ENCODE assay signal across 32 cellular contexts in the genomic region with DNA sequence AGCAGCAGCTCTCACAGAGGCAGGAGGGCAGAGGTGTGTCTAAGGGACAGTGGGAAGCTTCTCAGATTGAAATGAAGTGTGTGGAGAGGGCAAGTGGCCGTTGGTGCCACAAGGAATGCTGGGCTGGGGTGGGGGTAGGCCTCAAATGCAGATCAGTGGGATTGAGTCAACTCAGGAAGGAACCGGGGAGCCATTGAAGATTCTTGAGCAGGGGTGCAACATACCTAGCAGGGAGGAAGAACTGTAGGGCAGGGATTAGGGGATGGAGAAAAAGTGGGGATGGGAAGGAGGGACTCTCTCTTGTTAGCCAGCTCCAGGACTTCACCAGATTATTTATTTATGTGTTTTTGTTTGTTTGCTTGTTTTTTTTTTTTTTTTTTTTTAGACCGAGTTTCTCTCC. TPM values are rescaled to one million over a fixed set of nuclear protein-coding genes. Genes with fewer than 3 reads are reported as not detected.
DNase-seq lines count a peak whose midpoint lies in the region; ATAC-seq, FAIRE-seq and TF ChIP-seq lines count a peak whose summit lies in the region.
"Had no signal": no experiment of that assay in that cellular context is flagged by ENCODE, and none has a peak within 500 bp of the region (broad histone marks: within the 10 kb centered on the region; RNA-seq: fewer than 3 reads in every experiment).

No MANE protein-coding gene starts in this region.

- BruUV-seq in HepG2 (replicated peaks; lab: Mats Ljungman, UMichigan): no TSS peak

- H3K4me3 Mint-ChIP-seq in T-helper 17 cell: no peak overlapping the region
- no peak overlapping the region for H3K4me3 Mint-ChIP-seq in endodermal cell
- H3K4me3 Mint-ChIP-seq: GM23338, natural killer cell had no signal

- H4K20me1 ChIP-seq in HepG2 (ENCODE audit: insufficient read depth, low read length) (no peaks in the 10 kb centered on the region), smooth muscle cell (ENCODE audit: low read depth) (peaks cover 16% of the 10 kb centered on the region)

- WGBS in liver: 62% methylated on average over 3 of the region's 3 CpGs
- 37% methylated on average over 3 of the region's 3 CpGs for whole genome bisulfite sequencing in HepG2 (ENCODE audit: low lambda C conversion rate)
- 73 to 81% methylated on average over 2 to 3 of the region's 3 CpGs for WGBS in endodermal cell (ENCODE audit: insufficient coverage in 1 of 2, insufficient read length in 1 of 2), 2 experiments
- WGBS in smooth muscle cell (ENCODE audit: low lambda C conversion rate): 85% methylated on average over 3 of the region's 3 CpGs

- in situ Hi-C loops in HepG2 (cut with HindIII; ENCODE audit: extremely low pct_ligation_motif_present, low pct_unique_long_range_greater_than_20kb): loop anchor here (5.0 to 25.0 kb wide), 3 partner anchors 33 to 282 kb away; a partner anchor contains a TSS

- no peak for FAIRE-seq in HepG2 (lab: Jason Lieb, UNC)
- FAIRE-seq: keratinocyte had no signal

- intact Hi-C loops in HepG2 (cut with micrococcal nuclease; ENCODE audit: unreplicated experiment): no loop called here

- H3K9me3 Mint-ChIP-seq in endodermal cell: peaks cover 12% of the 10 kb centered on the region
- H3K9me3 Mint-ChIP-seq: natural killer cell had no signal

- no peak for TF ChIP-seq POLR2A in HepG2 (IDR thresholded peaks at IDR 0.05; ENCODE audit: insufficient read depth in 1 of 2, low read depth in 2 of 2, low read length in 2 of 2)

- no peak for TF ChIP-seq EP300 in HepG2 (IDR thresholded peaks at IDR 0.05; ENCODE audit: low read depth in 2 of 2, low read length in 2 of 2)
- no peak for TF ChIP-seq EP300 in HepG2 (CRISPR knock-in tag; IDR thresholded peaks at IDR 0.05; ENCODE audit: borderline replicate concordance)

- H3K79me2 ChIP-seq in HepG2 (ENCODE audit: insufficient read depth, low read length) (no peaks in the 10 kb centered on the region), smooth muscle cell (ENCODE audit: low read depth) (no peaks in the 10 kb centered on the region)

- H3K4me1 ChIP-seq in liver (ENCODE audit: control insufficient read depth in 4 of 4, insufficient read depth in 4 of 4, low read length in 3 of 4) (peaks cover 3 to 60% (median 51%) of the 10 kb centered on the region in 4 donors), HepG2 (ENCODE audit: insufficient read depth, low read length) (peaks cover 66% of the 10 kb centered on the region), endodermal cell (ENCODE audit: control insufficient read depth, insufficient read depth, low read length) (peaks cover 14% of the 10 kb centered on the region), smooth muscle cell (ENCODE audit: low read depth) (peaks cover 20% of the 10 kb centered on the region)

- H3K27me3 Mint-ChIP-seq in T-helper 17 cell (peaks cover 5% of the 10 kb centered on the region), endodermal cell (ENCODE audit: insufficient read depth) (peaks cover 36% of the 10 kb centered on the region)

- POLR2A ChIA-PET in HepG2 (lab: Yijun Ruan, JAX): interaction anchor here (10.2 kb wide), 1 partner anchor 30 kb away, joined by 164 read pairs; a partner anchor contains a TSS

- CTCF ChIA-PET in HepG2 (lab: Yijun Ruan, JAX; ENCODE audit: low intra/inter-chr PET ratio, low total read pairs): no interaction called here

- no peaks in the 10 kb centered on the region for H3K36me3 ChIP-seq in liver (ENCODE audit: control insufficient read depth in 4 of 4, insufficient read depth in 3 of 4, low read depth in 1 of 4, low read length in 3 of 4)
- no peaks in the 10 kb centered on the region for H3K36me3 ChIP-seq in HepG2 (replicated peaks in 1 of 2; ENCODE audit: control insufficient read depth in 1 of 2, insufficient read depth in 2 of 2, low read length in 2 of 2)
- no peaks in the 10 kb centered on the region for H3K36me3 ChIP-seq in endodermal cell (ENCODE audit: control insufficient read depth, insufficient read depth, low read length)
- no peaks in the 10 kb centered on the region for H3K36me3 ChIP-seq in smooth muscle cell (ENCODE audit: low read depth)
- H3K36me3 ChIP-seq: BE2C, colonic mucosa, SJCRH30, upper lobe of right lung had no signal

- H3K9me3 ChIP-seq in liver (ENCODE audit: control insufficient read depth in 4 of 4, low read length in 3 of 4) (no peaks in the 10 kb centered on the region), HepG2 (ENCODE audit: low read length) (no peaks in the 10 kb centered on the region; the same call in 1 of the 2 replicates), T-helper 17 cell (ENCODE audit: control insufficient read depth, low read length, poor library complexity, severe bottlenecking) (no peaks in the 10 kb centered on the region), endodermal cell (ENCODE audit: control insufficient read depth, low read length) (peaks cover 3% of the 10 kb centered on the region), smooth muscle cell (replicated peaks; ENCODE audit: low read depth) (no peaks in the 10 kb centered on the region)
- H3K9me3 ChIP-seq: BE2C, colonic mucosa, upper lobe of right lung had no signal

- H3K4me1 Mint-ChIP-seq in T-helper 17 cell: peaks cover 33% of the 10 kb centered on the region
- H3K4me1 Mint-ChIP-seq in endodermal cell: peaks cover 37% of the 10 kb centered on the region

- H3K36me3 Mint-ChIP-seq in T-helper 17 cell (ENCODE audit: low read depth) (no peaks in the 10 kb centered on the region), endodermal cell (ENCODE audit: low read depth) (no peaks in the 10 kb centered on the region)
- H3K36me3 Mint-ChIP-seq: natural killer cell had no signal

- H3K27me3 ChIP-seq in liver (ENCODE audit: control insufficient read depth in 4 of 4, insufficient read depth in 4 of 4, low read length in 3 of 4): no peaks in the 10 kb centered on the region
- peaks cover 0 to 4% of the 10 kb centered on the region in 2 experiments; a peak in 1 of 5 replicates for H3K27me3 ChIP-seq in HepG2 (ENCODE audit: control insufficient read depth in 1 of 2, insufficient read depth in 2 of 2, low read length in 2 of 2)
- H3K27me3 ChIP-seq in endodermal cell (ENCODE audit: control insufficient read depth, insufficient read depth, low read length, poor library complexity, severe bottlenecking): peaks cover 15% of the 10 kb centered on the region
- no peaks in the 10 kb centered on the region for H3K27me3 ChIP-seq in smooth muscle cell (ENCODE audit: low read depth)
- H3K27me3 ChIP-seq: SJCRH30, upper lobe of right lung had no signal

- no peak for TF ChIP-seq RAD21 in liver (IDR thresholded peaks at IDR 0.05)
- TF ChIP-seq RAD21 in HepG2 (CRISPR knock-in tag; IDR thresholded peaks at IDR 0.05): no peak

- H3K9ac ChIP-seq in liver (ENCODE audit: low read depth in 1 of 2, low read length in 2 of 2) (no peak overlapping the region), HepG2 (ENCODE audit: insufficient read depth, low read depth, low read length) (no peak overlapping the region), endodermal cell (ENCODE audit: extremely low read depth, low read length, poor library complexity, severe bottlenecking) (no peak overlapping the region), smooth muscle cell (ENCODE audit: low read depth) (no peak overlapping the region)
- H3K9ac ChIP-seq: parathyroid adenoma had no signal

- TF ChIP-seq CTCF in liver (IDR thresholded peaks at IDR 0.05; ENCODE audit: low read depth, low read length, missing input control) (no peak), HepG2 (CRISPR knock-in tag; IDR thresholded peaks at IDR 0.05) (no peak), endodermal cell (conservative IDR thresholded peaks at IDR 0.05) (no peak), smooth muscle cell (IDR thresholded peaks at IDR 0.05; ENCODE audit: borderline replicate concordance, insufficient read depth, poor library complexity, severe bottlenecking) (no peak)

- H3K4me2 ChIP-seq in HepG2 (ENCODE audit: low read depth, low read length): no peak overlapping the region
- no peak overlapping the region for H3K4me2 ChIP-seq in smooth muscle cell

- no peak for DNase-seq in HepG2 (ENCODE audit: low spot score)
- DNase-seq in T-helper 17 cell: no peak
- DNase-seq in endodermal cell: no peak
- DNase-seq in smooth muscle cell (lab: John Stamatoyannopoulos, UW; ENCODE audit: unreplicated experiment): no peak
- DNase-seq in Kasumi-1 (lab: John Stamatoyannopoulos, UW): no peak
- DNase-seq: ACHN; activated CD4-positive, alpha-beta T cell treated with anti-CD3 and anti-CD28 coated beads for 1 hour; activated gamma-delta T cell; activated T-cell treated with anti-CD3 and anti-CD28 coated beads for 4 hours; anterior cingulate cortex; BE2C; colonic mucosa; effector memory CD4-positive, alpha-beta T cell; foreskin fibroblast; head of caudate nucleus; KBM-7; left ventricle myocardium superior; natural killer cell; NCI-H1417 treated with DMSO at 0.1 percent for 48 hours; NCI-H2081; NCI-H748 treated with DMSO at 0.1 percent for 48 hours; right cardiac atrium; SJCRH30; stimulated activated CD4-positive, alpha-beta T cell treated with anti-CD3 and anti-CD28 coated beads, Interleukin-2, amount 100 ng/mL, for 48 hours; upper lobe of right lung had no signal

- H3K27ac ChIP-seq in liver (ENCODE audit: low read depth in 1 of 2, low read length in 2 of 2) (peak overlapping the region; percentile 88 to 91), HepG2 (ENCODE audit: extremely low read length, insufficient read depth, low read length) (no peak overlapping the region), endodermal cell (ENCODE audit: low read depth, low read length) (no peak overlapping the region), smooth muscle cell (ENCODE audit: low read depth) (no peak overlapping the region)
- H3K27ac ChIP-seq: colonic mucosa, parathyroid adenoma, SJCRH30, upper lobe of right lung had no signal

- H2AFZ ChIP-seq in HepG2 (ENCODE audit: low read length) (no peak overlapping the region), smooth muscle cell (ENCODE audit: low read depth) (no peak overlapping the region)
- H2AFZ ChIP-seq: GM23338, parathyroid adenoma had no signal

- H3K4me3 ChIP-seq in liver (ENCODE audit: low read depth in 1 of 3, low read length in 3 of 3) (no peak overlapping the region), HepG2 (replicated peaks in 1 of 3; ENCODE audit: insufficient read depth in 1 of 3, low read depth in 2 of 3, low read length in 3 of 3) (no peak overlapping the region), endodermal cell (ENCODE audit: low read length) (no peak overlapping the region), smooth muscle cell (no peak overlapping the region)
- H3K4me3 ChIP-seq: colonic mucosa, GM23338, SJCRH30, upper lobe of right lung had no signal

- H3K27ac Mint-ChIP-seq in T-helper 17 cell (peak overlapping the region; percentile 78), endodermal cell (peak overlapping the region; percentile 64)
- H3K27ac Mint-ChIP-seq: GM23338, natural killer cell had no signal

- H3F3A ChIP-seq in smooth muscle cell (ENCODE audit: low read depth): no peaks in the 10 kb centered on the region

- ATAC-seq in HepG2 (no peak), T-helper 17 cell (no peak), GM19463 (IDR thresholded peaks at IDR 0.05; ENCODE audit: unreplicated experiment) (no peak), HG02981 (IDR thresholded peaks at IDR 0.05; ENCODE audit: unreplicated experiment) (no peak)
- ATAC-seq: esophagus mucosa, GM23338, left ventricle myocardium superior, natural killer cell, right cardiac atrium, upper lobe of right lung had no signal

RNA-seq across cellular contexts. Expression of a gene that starts 2.9 kb away (rescaled TPM):
- total RNA-seq in liver (100 to 1,000 TPM in 1 of 2 donors, 1 to 10 TPM in 1; 6.5 to 110 TPM), HepG2 (2016; rRNA removed; fragmentation: Illumina TruSeq; extraction: Trizol) (4.1 and 5.3 TPM in 2 replicates), T-helper 17 cell (10 to 100 TPM; 37.2 to 62.6 TPM), endodermal cell (10 to 100 TPM; 13.9 to 19.1 TPM), smooth muscle cell (7.9 and 15.1 TPM in 2 replicates)
- polyA plus RNA-seq in liver (10 to 100 TPM; 27.6 to 71.6 TPM), HepG2 (2011; rRNA removed) (5.1 and 9.1 TPM in 2 replicates), smooth muscle cell (8.0 and 8.2 TPM in 2 replicates)
- 0.71 and 0.88 TPM in 2 replicates for total RNA-seq in HepG2 (2016; cell fraction: cytosol; rRNA removed; fragmentation: Illumina TruSeq; extraction: Trizol; ENCODE audit: low read depth)
- total RNA-seq in HepG2 (2016; cell fraction: insoluble cytoplasmic fraction; rRNA removed; fragmentation: Illumina TruSeq; extraction: Trizol): 5.1 TPM in 2 replicates
- total RNA-seq in HepG2 (2016; cell fraction: membrane; rRNA removed; fragmentation: Illumina TruSeq; extraction: Trizol): 2.0 and 2.8 TPM in 2 replicates
- total RNA-seq in HepG2 (2016; cell fraction: nucleus; rRNA removed; fragmentation: Illumina TruSeq; extraction: Trizol): 3.5 and 5.0 TPM in 2 replicates
- polyA plus RNA-seq in HepG2 (2011; cell fraction: cytosol; rRNA removed): 6.9 and 7.2 TPM in 2 replicates
- polyA plus RNA-seq in HepG2 (2011; cell fraction: nucleus; rRNA removed): 13.4 and 15.2 TPM in 2 replicates
- polyA plus RNA-seq in HepG2 (2012): 4.1 and 4.7 TPM in 2 replicates
- 1.8 and 2.4 TPM in 2 replicates for polyA plus RNA-seq in HepG2 (2016; cell fraction: cytosol; fragmentation: Illumina TruSeq; extraction: Trizol; ENCODE audit: low read depth)
- polyA plus RNA-seq in HepG2 (2016; cell fraction: insoluble cytoplasmic fraction; fragmentation: Illumina TruSeq; extraction: Trizol; ENCODE audit: low read depth): 5.3 and 5.4 TPM in 2 replicates
- 1.9 and 2.3 TPM in 2 replicates for polyA plus RNA-seq in HepG2 (2016; cell fraction: membrane; fragmentation: Illumina TruSeq; extraction: Trizol; ENCODE audit: low read depth)
- polyA plus RNA-seq in HepG2 (2016; cell fraction: nucleus; fragmentation: Illumina TruSeq; extraction: Trizol; ENCODE audit: insufficient read depth, low read depth): 5.5 and 6.3 TPM in 2 replicates
- polyA minus RNA-seq in HepG2 (2011; rRNA and poly(A)+ RNA removed; ENCODE audit: low replicate concordance): 13.5 and 19.9 TPM in 2 replicates
- polyA minus RNA-seq in HepG2 (2011; cell fraction: cytosol; rRNA and poly(A)+ RNA removed): 4.4 and 5.6 TPM in 2 replicates
- 11.5 and 19.1 TPM in 2 replicates for polyA minus RNA-seq in HepG2 (2011; cell fraction: nucleus; rRNA and poly(A)+ RNA removed)
- polyA plus RNA-seq in endodermal cell (2013, experiment 1 of 2): 7.4 TPM
- polyA plus RNA-seq in endodermal cell (2013, experiment 2 of 2): 7.7 TPM

RNA-seq across cellular contexts. Expression of a gene that starts 6.7 kb away (rescaled TPM):
- total RNA-seq in liver: 1 to 10 TPM; 7.2 to 7.3 TPM
- polyA plus RNA-seq in liver: 1 to 10 TPM in 1 of 2 donors, under 1 TPM in 1; 0.71 to 4.4 TPM
- 2.4 and 5.3 TPM in 2 replicates for total RNA-seq in HepG2 (2016; rRNA removed; fragmentation: Illumina TruSeq; extraction: Trizol)
- total RNA-seq in HepG2 (2016; cell fraction: cytosol; rRNA removed; fragmentation: Illumina TruSeq; extraction: Trizol; ENCODE audit: low read depth): 1.6 and 1.9 TPM in 2 replicates
- 2.5 and 5.7 TPM in 2 replicates for total RNA-seq in HepG2 (2016; cell fraction: insoluble cytoplasmic fraction; rRNA removed; fragmentation: Illumina TruSeq; extraction: Trizol)
- total RNA-seq in HepG2 (2016; cell fraction: membrane; rRNA removed; fragmentation: Illumina TruSeq; extraction: Trizol): 2.5 and 3.5 TPM in 2 replicates
- 7.1 and 8.8 TPM in 2 replicates for total RNA-seq in HepG2 (2016; cell fraction: nucleus; rRNA removed; fragmentation: Illumina TruSeq; extraction: Trizol)
- polyA plus RNA-seq in HepG2 (2011; rRNA removed): 6.1 and 9.2 TPM in 2 replicates
- polyA plus RNA-seq in HepG2 (2011; cell fraction: cytosol; rRNA removed): 3.8 and 4.9 TPM in 2 replicates
- polyA plus RNA-seq in HepG2 (2011; cell fraction: nucleus; rRNA removed): 55.4 and 60.1 TPM in 2 replicates
- polyA plus RNA-seq in HepG2 (2012): 5.4 and 7.0 TPM in 2 replicates
- polyA plus RNA-seq in HepG2 (2016; cell fraction: cytosol; fragmentation: Illumina TruSeq; extraction: Trizol; ENCODE audit: low read depth): 1.1 and 1.2 TPM in 2 replicates
- polyA plus RNA-seq in HepG2 (2016; cell fraction: insoluble cytoplasmic fraction; fragmentation: Illumina TruSeq; extraction: Trizol; ENCODE audit: low read depth): 1.6 and 1.8 TPM in 2 replicates
- 1.9 and 2.2 TPM in 2 replicates for polyA plus RNA-seq in HepG2 (2016; cell fraction: membrane; fragmentation: Illumina TruSeq; extraction: Trizol; ENCODE audit: low read depth)
- polyA plus RNA-seq in HepG2 (2016; cell fraction: nucleus; fragmentation: Illumina TruSeq; extraction: Trizol; ENCODE audit: insufficient read depth, low read depth): 17.7 and 18.4 TPM in 2 replicates
- polyA minus RNA-seq in HepG2 (2011; rRNA and poly(A)+ RNA removed; ENCODE audit: low replicate concordance): 10.6 and 16.6 TPM in 2 replicates
- 2.3 and 4.5 TPM in 2 replicates for polyA minus RNA-seq in HepG2 (2011; cell fraction: cytosol; rRNA and poly(A)+ RNA removed)
- polyA minus RNA-seq in HepG2 (2011; cell fraction: nucleus; rRNA and poly(A)+ RNA removed): 12.6 and 12.9 TPM in 2 replicates
- 10 to 100 TPM in 1 of 2 donors, 1 to 10 TPM in 1; 4.9 to 12.3 TPM for total RNA-seq in T-helper 17 cell
- 10 to 100 TPM; 44.0 to 46.7 TPM for total RNA-seq in endodermal cell
- 24.2 TPM for polyA plus RNA-seq in endodermal cell (2013, experiment 1 of 2)
- 25.6 TPM for polyA plus RNA-seq in endodermal cell (2013, experiment 2 of 2)
- 11.6 and 21.2 TPM in 2 replicates for total RNA-seq in smooth muscle cell
- 3.4 and 5.9 TPM in 2 replicates for polyA plus RNA-seq in smooth muscle cell

RNA-seq across cellular contexts. Expression of a gene that starts 31.7 kb away (rescaled TPM):
- total RNA-seq in liver (1 to 10 TPM; 6.8 to 9.5 TPM), HepG2 (2016; rRNA removed; fragmentation: Illumina TruSeq; extraction: Trizol) (40.3 and 45.6 TPM in 2 replicates), T-helper 17 cell (10 to 100 TPM; 54.3 to 69.4 TPM), endodermal cell (10 to 100 TPM; 25.9 to 30.8 TPM), smooth muscle cell (14.3 and 14.4 TPM in 2 replicates)
- polyA plus RNA-seq in liver (10 to 100 TPM in 1 of 2 donors, 1 to 10 TPM in 1; 8.2 to 20.2 TPM), HepG2 (2011; rRNA removed) (29.5 TPM in 2 replicates), smooth muscle cell (30.9 and 31.3 TPM in 2 replicates)
- 33.4 and 35.3 TPM in 2 replicates for total RNA-seq in HepG2 (2016; cell fraction: cytosol; rRNA removed; fragmentation: Illumina TruSeq; extraction: Trizol; ENCODE audit: low read depth)
- total RNA-seq in HepG2 (2016; cell fraction: insoluble cytoplasmic fraction; rRNA removed; fragmentation: Illumina TruSeq; extraction: Trizol): 40.9 and 46.1 TPM in 2 replicates
- total RNA-seq in HepG2 (2016; cell fraction: membrane; rRNA removed; fragmentation: Illumina TruSeq; extraction: Trizol): 44.5 and 56.8 TPM in 2 replicates
- total RNA-seq in HepG2 (2016; cell fraction: nucleus; rRNA removed; fragmentation: Illumina TruSeq; extraction: Trizol): 24.5 and 30.0 TPM in 2 replicates
- 33.0 and 55.8 TPM in 2 replicates for polyA plus RNA-seq in HepG2 (2011; cell fraction: cytosol; rRNA removed)
- polyA plus RNA-seq in HepG2 (2011; cell fraction: nucleus; rRNA removed): 33.3 and 33.4 TPM in 2 replicates
- 16.5 and 23.5 TPM in 2 replicates for polyA plus RNA-seq in HepG2 (2012)
- polyA plus RNA-seq in HepG2 (2016; cell fraction: cytosol; fragmentation: Illumina TruSeq; extraction: Trizol; ENCODE audit: low read depth): 26.8 and 41.3 TPM in 2 replicates
- polyA plus RNA-seq in HepG2 (2016; cell fraction: insoluble cytoplasmic fraction; fragmentation: Illumina TruSeq; extraction: Trizol; ENCODE audit: low read depth): 32.6 and 35.9 TPM in 2 replicates
- 36.2 and 46.2 TPM in 2 replicates for polyA plus RNA-seq in HepG2 (2016; cell fraction: membrane; fragmentation: Illumina TruSeq; extraction: Trizol; ENCODE audit: low read depth)
- 42.3 and 44.8 TPM in 2 replicates for polyA plus RNA-seq in HepG2 (2016; cell fraction: nucleus; fragmentation: Illumina TruSeq; extraction: Trizol; ENCODE audit: insufficient read depth, low read depth)
- polyA minus RNA-seq in HepG2 (2011; rRNA and poly(A)+ RNA removed; ENCODE audit: low replicate concordance): 41.9 and 45.1 TPM in 2 replicates
- polyA minus RNA-seq in HepG2 (2011; cell fraction: cytosol; rRNA and poly(A)+ RNA removed): 13.7 and 14.0 TPM in 2 replicates
- 5.2 and 9.7 TPM in 2 replicates for polyA minus RNA-seq in HepG2 (2011; cell fraction: nucleus; rRNA and poly(A)+ RNA removed)
- 26.7 TPM for polyA plus RNA-seq in endodermal cell (2013, experiment 1 of 2)
- 20.0 TPM for polyA plus RNA-seq in endodermal cell (2013, experiment 2 of 2)

RNA-seq across cellular contexts. Expression of a gene that starts 37.1 kb away (rescaled TPM):
- total RNA-seq in liver: 1 to 10 TPM; 1.3 to 1.4 TPM
- under 1 TPM; 0.53 to 0.69 TPM for polyA plus RNA-seq in liver
- total RNA-seq in HepG2 (2016; rRNA removed; fragmentation: Illumina TruSeq; extraction: Trizol): 0.98 and 1.6 TPM in 2 replicates
- total RNA-seq in HepG2 (2016; cell fraction: cytosol; rRNA removed; fragmentation: Illumina TruSeq; extraction: Trizol; ENCODE audit: low read depth): 2.1 and 2.2 TPM in 2 replicates
- 0.79 and 1.9 TPM in 2 replicates for total RNA-seq in HepG2 (2016; cell fraction: insoluble cytoplasmic fraction; rRNA removed; fragmentation: Illumina TruSeq; extraction: Trizol)
- total RNA-seq in HepG2 (2016; cell fraction: membrane; rRNA removed; fragmentation: Illumina TruSeq; extraction: Trizol): 1.9 and 3.1 TPM in 2 replicates
- total RNA-seq in HepG2 (2016; cell fraction: nucleus; rRNA removed; fragmentation: Illumina TruSeq; extraction: Trizol): 1.4 and 1.6 TPM in 2 replicates
- polyA plus RNA-seq in HepG2 (2011; rRNA removed): 1.4 and 2.3 TPM in 2 replicates
- polyA plus RNA-seq in HepG2 (2011; cell fraction: cytosol; rRNA removed): 1.1 and 1.8 TPM in 2 replicates
- polyA plus RNA-seq in HepG2 (2011; cell fraction: nucleus; rRNA removed): 5.8 and 7.1 TPM in 2 replicates
- polyA plus RNA-seq in HepG2 (2012): 0.64 and 1.3 TPM in 2 replicates
- polyA plus RNA-seq in HepG2 (2016; cell fraction: cytosol; fragmentation: Illumina TruSeq; extraction: Trizol; ENCODE audit: low read depth): 3.4 and 4.1 TPM in 2 replicates
- polyA plus RNA-seq in HepG2 (2016; cell fraction: insoluble cytoplasmic fraction; fragmentation: Illumina TruSeq; extraction: Trizol; ENCODE audit: low read depth): 1.2 and 1.5 TPM in 2 replicates
- polyA plus RNA-seq in HepG2 (2016; cell fraction: membrane; fragmentation: Illumina TruSeq; extraction: Trizol; ENCODE audit: low read depth): 2.2 and 3.2 TPM in 2 replicates
- 3.1 and 3.2 TPM in 2 replicates for polyA plus RNA-seq in HepG2 (2016; cell fraction: nucleus; fragmentation: Illumina TruSeq; extraction: Trizol; ENCODE audit: insufficient read depth, low read depth)
- polyA minus RNA-seq in HepG2 (2011; rRNA and poly(A)+ RNA removed; ENCODE audit: low replicate concordance): 2.6 and 4.7 TPM in 2 replicates
- 0.79 and 1.4 TPM in 2 replicates for polyA minus RNA-seq in HepG2 (2011; cell fraction: cytosol; rRNA and poly(A)+ RNA removed)
- polyA minus RNA-seq in HepG2 (2011; cell fraction: nucleus; rRNA and poly(A)+ RNA removed): 1.9 and 3.0 TPM in 2 replicates
- total RNA-seq in T-helper 17 cell: 1 to 10 TPM; 6.7 to 9.4 TPM
- total RNA-seq in endodermal cell: 1 to 10 TPM; 6.1 to 7.2 TPM
- 6.6 TPM for polyA plus RNA-seq in endodermal cell (2013, experiment 1 of 2)
- polyA plus RNA-seq in endodermal cell (2013, experiment 2 of 2): 4.5 TPM
- 1.5 and 4.8 TPM in 2 replicates for total RNA-seq in smooth muscle cell
- polyA plus RNA-seq in smooth muscle cell: 2.5 and 6.0 TPM in 2 replicates

RNA-seq across cellular contexts. Expression of a gene that starts 37.2 kb away (rescaled TPM):
- total RNA-seq in liver (10 to 100 TPM; 19.6 to 41.6 TPM), HepG2 (2016; rRNA removed; fragmentation: Illumina TruSeq; extraction: Trizol) (22.0 and 31.8 TPM in 2 replicates), T-helper 17 cell (100 to 1,000 TPM; 317 to 372 TPM), endodermal cell (100 to 1,000 TPM; 191 to 195 TPM), smooth muscle cell (46.0 and 55.0 TPM in 2 replicates)
- polyA plus RNA-seq in liver (10 to 100 TPM; 22.7 to 25.0 TPM), HepG2 (2011; rRNA removed) (10.0 and 16.2 TPM in 2 replicates), smooth muscle cell (86.7 and 86.9 TPM in 2 replicates)
- 9.8 and 11.6 TPM in 2 replicates for total RNA-seq in HepG2 (2016; cell fraction: cytosol; rRNA removed; fragmentation: Illumina TruSeq; extraction: Trizol; ENCODE audit: low read depth)
- total RNA-seq in HepG2 (2016; cell fraction: insoluble cytoplasmic fraction; rRNA removed; fragmentation: Illumina TruSeq; extraction: Trizol): 20.9 and 27.0 TPM in 2 replicates
- total RNA-seq in HepG2 (2016; cell fraction: membrane; rRNA removed; fragmentation: Illumina TruSeq; extraction: Trizol): 13.8 and 16.2 TPM in 2 replicates
- 23.6 and 29.5 TPM in 2 replicates for total RNA-seq in HepG2 (2016; cell fraction: nucleus; rRNA removed; fragmentation: Illumina TruSeq; extraction: Trizol)
- polyA plus RNA-seq in HepG2 (2011; cell fraction: cytosol; rRNA removed): 5.3 and 6.6 TPM in 2 replicates
- polyA plus RNA-seq in HepG2 (2011; cell fraction: nucleus; rRNA removed): 42.5 and 51.9 TPM in 2 replicates
- 38.4 and 47.2 TPM in 2 replicates for polyA plus RNA-seq in HepG2 (2012)
- 5.6 and 6.5 TPM in 2 replicates for polyA plus RNA-seq in HepG2 (2016; cell fraction: cytosol; fragmentation: Illumina TruSeq; extraction: Trizol; ENCODE audit: low read depth)
- 22.2 and 52.1 TPM in 2 replicates for polyA plus RNA-seq in HepG2 (2016; cell fraction: insoluble cytoplasmic fraction; fragmentation: Illumina TruSeq; extraction: Trizol; ENCODE audit: low read depth)
- polyA plus RNA-seq in HepG2 (2016; cell fraction: membrane; fragmentation: Illumina TruSeq; extraction: Trizol; ENCODE audit: low read depth): 8.5 and 15.3 TPM in 2 replicates
- polyA plus RNA-seq in HepG2 (2016; cell fraction: nucleus; fragmentation: Illumina TruSeq; extraction: Trizol; ENCODE audit: insufficient read depth, low read depth): 40.6 and 47.6 TPM in 2 replicates
- 43.5 and 95.1 TPM in 2 replicates for polyA minus RNA-seq in HepG2 (2011; rRNA and poly(A)+ RNA removed; ENCODE audit: low replicate concordance)
- polyA minus RNA-seq in HepG2 (2011; cell fraction: cytosol; rRNA and poly(A)+ RNA removed): 61.1 and 71.4 TPM in 2 replicates
- polyA minus RNA-seq in HepG2 (2011; cell fraction: nucleus; rRNA and poly(A)+ RNA removed): 49.2 and 53.6 TPM in 2 replicates
- 147 TPM for polyA plus RNA-seq in endodermal cell (2013, experiment 1 of 2)
- polyA plus RNA-seq in endodermal cell (2013, experiment 2 of 2): 128 TPM

Comparison
In these comparisons a context has a peak if more than half of its experiments do, and no peak if none do; other contexts are left out.
1. H3K27ac ChIP-seq: peak in liver (2 of 2); none in HepG2 (single experiment), endodermal cell (single experiment) and smooth muscle cell (single experiment).